11 cellular contexts compared by ENCODE assay signal in genomic region chr16:23081675-23082119, GRCh38.
DNase-seq lines count a peak whose midpoint lies in the region; ATAC-seq and TF ChIP-seq lines count a peak whose summit lies in the region.
"Had no signal": no experiment of that assay in that cellular context is flagged by ENCODE, and none has a peak within 500 bp of the region (broad histone marks: within the 10 kb centered on the region; RNA-seq: fewer than 3 reads in every experiment).

No MANE protein-coding gene starts in this region.

- 78% methylated on average over 5 of the region's 6 CpGs; no CpG with 5 or more reads in 1 of the 2 experiments for WGBS in IMR-90 (ENCODE audit: extremely low coverage in 2 of 2, insufficient read length in 1 of 2), 2 experiments

- no peak overlapping the region for H2BK5ac ChIP-seq in IMR-90 (ENCODE audit: low read depth, low read length, poor library complexity, severe bottlenecking)

- no peak overlapping the region for H2AK5ac ChIP-seq in IMR-90 (ENCODE audit: low read depth, low read length)

- CTCF ChIA-PET in IMR-90 (lab: Yijun Ruan, JAX) = interaction anchor here (0.9 kb wide), 1 partner anchor 9 kb away, joined by 3 read pairs; no protein-coding TSS in a partner anchor
- CTCF ChIA-PET in naive thymus-derived CD4-positive, alpha-beta T cell (lab: Charles Lee) = no interaction called here

- peaks cover 7% of the 10 kb centered on the region for H3K4me1 Mint-ChIP-seq in brain
- peaks cover 0 to 5% (median 0%) of the 10 kb centered on the region in 7 donors for H3K4me1 Mint-ChIP-seq in naive thymus-derived CD4-positive, alpha-beta T cell

- H3K79me1 ChIP-seq in IMR-90 (ENCODE audit: low read depth in 1 of 2, low read length in 2 of 2) = no peaks in the 10 kb centered on the region

- H3K4me1 ChIP-seq in IMR-90 (ENCODE audit: control insufficient read depth, insufficient read depth, low read length) (no peaks in the 10 kb centered on the region), upper lobe of right lung (no peaks in the 10 kb centered on the region), lower lobe of right lung (no peaks in the 10 kb centered on the region)
- no peaks in the 10 kb centered on the region for H3K4me1 ChIP-seq in naive thymus-derived CD4-positive, alpha-beta T cell (ENCODE audit: control insufficient read depth in 2 of 2, insufficient read depth in 2 of 2, low read length in 2 of 2)

- peak; percentile 57 for DNase-seq in DMS153 treated with DMSO at 0.1 percent for 48 hours (lab: John Stamatoyannopoulos, UW; ENCODE audit: unreplicated experiment)
- peak; percentile 35 for DNase-seq in IMR-90
- DNase-seq in lung microvascular endothelial cell (ENCODE audit: low read depth in 2 of 2) = peak; percentile 56 to 80
- no peak for DNase-seq in naive thymus-derived CD4-positive, alpha-beta T cell
- no peak for DNase-seq in upper lobe of right lung
- DNase-seq in lower lobe of right lung = no peak
- no peak for DNase-seq in stimulated activated naive CD4-positive, alpha-beta T cell treated with Interleukin-2 at 50 U/mL for 16 hours (lab: John Stamatoyannopoulos, UW)
- DNase-seq: DND-41, MM.1S, OCI-M1 had no signal

- H3K4ac ChIP-seq in IMR-90 (ENCODE audit: low read depth, low read length) = no peak overlapping the region

- 0 out of 2 replicates have a peak, but pooled peaks cover 4% of the 10 kb centered on the region for H3K9me1 ChIP-seq in IMR-90 (ENCODE audit: insufficient read depth, low read length)

- H3K4me3 Mint-ChIP-seq in brain = no peak overlapping the region
- H3K4me3 Mint-ChIP-seq in naive thymus-derived CD4-positive, alpha-beta T cell = no peak overlapping the region

- peak overlapping the region in 3 of 5 experiments; percentile 2 to 89 (median 11) for H3K27ac Mint-ChIP-seq in brain
- no peak overlapping the region for H3K27ac Mint-ChIP-seq in naive thymus-derived CD4-positive, alpha-beta T cell

- no peak overlapping the region for H3K23ac ChIP-seq in IMR-90 (ENCODE audit: low read depth, low read length)

- H3K36me3 ChIP-seq in IMR-90 (ENCODE audit: control insufficient read depth, insufficient read depth, low read length) (peaks cover 12% of the 10 kb centered on the region), upper lobe of right lung (peaks cover 59% of the 10 kb centered on the region), lower lobe of right lung (peaks cover 43% of the 10 kb centered on the region)
- H3K36me3 ChIP-seq in naive thymus-derived CD4-positive, alpha-beta T cell (ENCODE audit: control insufficient read depth in 2 of 3, insufficient read depth in 3 of 3, low read length in 3 of 3) = peaks cover 0 to 5% (median 0%) of the 10 kb centered on the region in 3 experiments

- no peak for TF ChIP-seq POLR2A in IMR-90 (IDR thresholded peaks at IDR 0.05; ENCODE audit: low read depth, low read length)

- in situ Hi-C loops in IMR-90 (cut with MboI; ENCODE audit: low sequenced_read_pairs) = no loop called here

- H3K27ac ChIP-seq in IMR-90 (ENCODE audit: insufficient read depth, low read length) = no peak overlapping the region
- no peak overlapping the region for H3K27ac ChIP-seq in naive thymus-derived CD4-positive, alpha-beta T cell (ENCODE audit: low read depth, low read length)
- H3K27ac ChIP-seq in upper lobe of right lung = no peak overlapping the region
- no peak overlapping the region for H3K27ac ChIP-seq in lower lobe of right lung

- BruUV-seq in IMR-90 (replicated peaks; lab: Mats Ljungman, UMichigan) = no TSS peak

- intact Hi-C loops in IMR-90 (cut with micrococcal nuclease) (no loop called here), upper lobe of right lung (cut with DNase I) (no loop called here), lower lobe of right lung (cut with DNase I) (no loop called here)
- intact Hi-C loops in naive thymus-derived CD4-positive, alpha-beta T cell (cut with micrococcal nuclease) = no loop called here

- no peak overlapping the region for H2AK9ac ChIP-seq in IMR-90 (replicated peaks; ENCODE audit: low read depth, low read length, poor library complexity)

- dilution Hi-C loops in IMR-90 (cut with HindIII; ENCODE audit: low sequenced_read_pairs, unreplicated experiment) = no loop called here

- H3K9me3 ChIP-seq in IMR-90 (ENCODE audit: control insufficient read depth, insufficient read depth, low read length) (no peaks in the 10 kb centered on the region), upper lobe of right lung (no peaks in the 10 kb centered on the region), lower lobe of right lung (no peaks in the 10 kb centered on the region)
- H3K9me3 ChIP-seq in naive thymus-derived CD4-positive, alpha-beta T cell (ENCODE audit: control insufficient read depth in 2 of 3, low read length in 3 of 3) = no peaks in the 10 kb centered on the region

- no peak overlapping the region for H3K4me2 ChIP-seq in IMR-90 (ENCODE audit: low read depth, low read length)

- no peak for TF ChIP-seq RAD21 in IMR-90 (IDR thresholded peaks at IDR 0.05; ENCODE audit: low read length)

- no peak overlapping the region for H3K18ac ChIP-seq in IMR-90 (ENCODE audit: low read depth, low read length)

- TF ChIP-seq CTCF in IMR-90 (conservative IDR thresholded peaks at IDR 0.05; ENCODE audit: low read depth, low read length) (no peak), brain (conservative IDR thresholded peaks at IDR 0.05) (no peak), upper lobe of right lung (IDR thresholded peaks at IDR 0.05) (no peak), lower lobe of right lung (IDR thresholded peaks at IDR 0.05) (no peak)

- H2BK120ac ChIP-seq in IMR-90 (ENCODE audit: low read depth, low read length) = no peak overlapping the region

- H2AFZ ChIP-seq in IMR-90 (replicated peaks; ENCODE audit: low read length, poor library complexity) = no peak overlapping the region

- H3K9ac ChIP-seq in IMR-90 (ENCODE audit: low read depth, low read length) = no peak overlapping the region

- H2BK20ac ChIP-seq in IMR-90 (ENCODE audit: low read depth, low read length) = no peak overlapping the region

- POLR2A ChIA-PET in IMR-90 (lab: Charles Lee; ENCODE audit: unreplicated experiment) = no interaction called here
- POLR2A ChIA-PET in naive thymus-derived CD4-positive, alpha-beta T cell (lab: Charles Lee) = no interaction called here

- no peak overlapping the region for H3K4me3 ChIP-seq in IMR-90 (ENCODE audit: insufficient read depth, low read depth, low read length)
- H3K4me3 ChIP-seq in naive thymus-derived CD4-positive, alpha-beta T cell (ENCODE audit: low read length) = no peak overlapping the region
- H3K4me3 ChIP-seq in upper lobe of right lung = no peak overlapping the region
- H3K4me3 ChIP-seq in lower lobe of right lung = no peak overlapping the region

- peaks cover 48% of the 10 kb centered on the region for H3K36me3 Mint-ChIP-seq in brain
- H3K36me3 Mint-ChIP-seq in naive thymus-derived CD4-positive, alpha-beta T cell = peaks cover 5 to 48% (median 22%) of the 10 kb centered on the region in 5 donors

- no peak overlapping the region for H2BK15ac ChIP-seq in IMR-90 (ENCODE audit: low read depth, low read length)

- H4K5ac ChIP-seq in IMR-90 (ENCODE audit: low read depth, low read length) = no peak overlapping the region

- H3K14ac ChIP-seq in IMR-90 (replicated peaks; ENCODE audit: low read depth, low read length) = no peak overlapping the region

- no peak overlapping the region for H4K8ac ChIP-seq in IMR-90 (ENCODE audit: low read depth in 2 of 2, low read length in 2 of 2)

- no peak overlapping the region for H4K91ac ChIP-seq in IMR-90 (ENCODE audit: insufficient read depth, low read depth, low read length)

- H3K9me3 Mint-ChIP-seq in brain = no peaks in the 10 kb centered on the region
- H3K9me3 Mint-ChIP-seq in naive thymus-derived CD4-positive, alpha-beta T cell = no peaks in the 10 kb centered on the region

- H4K20me1 ChIP-seq in IMR-90 (ENCODE audit: insufficient read depth, low read length) = no peaks in the 10 kb centered on the region

- no peaks in the 10 kb centered on the region for H3K27me3 Mint-ChIP-seq in brain
- H3K27me3 Mint-ChIP-seq in naive thymus-derived CD4-positive, alpha-beta T cell = no peaks in the 10 kb centered on the region

- H3K27me3 ChIP-seq in IMR-90 (ENCODE audit: control insufficient read depth, insufficient read depth, low read length) = no peaks in the 10 kb centered on the region
- H3K27me3 ChIP-seq in naive thymus-derived CD4-positive, alpha-beta T cell (ENCODE audit: control insufficient read depth in 2 of 2, insufficient read depth in 2 of 2, low read length in 2 of 2) = no peaks in the 10 kb centered on the region
- H3K27me3 ChIP-seq in upper lobe of right lung = no peaks in the 10 kb centered on the region
- no peaks in the 10 kb centered on the region for H3K27me3 ChIP-seq in lower lobe of right lung (ENCODE audit: low read depth)

- ATAC-seq in IMR-90 (ENCODE audit: low read depth) = no peak
- ATAC-seq in naive thymus-derived CD4-positive, alpha-beta T cell = no peak
- ATAC-seq in upper lobe of right lung = no peak
- ATAC-seq in lower lobe of right lung = no peak

- no peak overlapping the region for H3K56ac ChIP-seq in IMR-90 (ENCODE audit: extremely low read depth, insufficient read depth, low read length)

TF ChIP-seq in IMR-90, 13 proteins besides CTCF, POLR2A, EP300 and RAD21 (continues in another document):
- no peak for TF ChIP-seq BHLHE40 (IDR thresholded peaks at IDR 0.05; ENCODE audit: low read depth, low read length)
- no peak for TF ChIP-seq MXI1 (IDR thresholded peaks at IDR 0.05; ENCODE audit: borderline replicate concordance, low read depth, low read length)
- TF ChIP-seq ELK1 (IDR thresholded peaks at IDR 0.05; ENCODE audit: borderline replicate concordance, low read depth, low read length) = no peak
- TF ChIP-seq USF2 (IDR thresholded peaks at IDR 0.05; ENCODE audit: low read depth, low read length) = no peak
- no peak for TF ChIP-seq CHD1 (IDR thresholded peaks at IDR 0.05; ENCODE audit: low read depth, low read length)
- no peak for TF ChIP-seq MAZ (IDR thresholded peaks at IDR 0.05; ENCODE audit: borderline replicate concordance, low read depth, low read length)
- no peak for TF ChIP-seq SMC3 (IDR thresholded peaks at IDR 0.05; ENCODE audit: low read depth, low read length)

Comparison
In these comparisons a context has a peak if more than half of its experiments do, and no peak if none do; other contexts are left out.
1. DNase-seq: peak in DMS153 treated with DMSO at 0.1 percent for 48 hours (single experiment), IMR-90 (single experiment) and lung microvascular endothelial cell (2 of 2); none in naive thymus-derived CD4-positive, alpha-beta T cell (0 of 9), upper lobe of right lung (single experiment), lower lobe of right lung (single experiment) and stimulated activated naive CD4-positive, alpha-beta T cell treated with Interleukin-2 at 50 U/mL for 16 hours (single experiment).
2. H3K27ac Mint-ChIP-seq: peak in brain (3 of 5); none in naive thymus-derived CD4-positive, alpha-beta T cell (0 of 9).